Comparison of ENCODE assay signal across 8 cellular contexts in genomic region chr5:134224905-134225779, GRCh38. TPM values are rescaled to one million over a fixed set of nuclear protein-coding genes. Genes with fewer than 3 reads are reported as not detected.
DNase-seq lines count a peak whose midpoint lies in the region; ATAC-seq and TF ChIP-seq lines count a peak whose summit lies in the region.

No MANE protein-coding gene starts in this region.

- H3K9me3 ChIP-seq in liver (ENCODE audit: control insufficient read depth in 4 of 4, low read length in 3 of 4): no peaks in the 10 kb centered on the region

- no peak for TF ChIP-seq RAD21 in liver (IDR thresholded peaks at IDR 0.05)

- H3K36me3 Mint-ChIP-seq in dendritic cell treated with granulocyte-macrophage colony-stimulating factor and Interleukin-4, amounts not matched to agents 40 ng/mL and 50 ng/mL, for 4 days (ENCODE audit: low read depth): peaks cover 50% of the 10 kb centered on the region

- ATAC-seq in HG02678 (IDR thresholded peaks at IDR 0.05; ENCODE audit: unreplicated experiment): peak; percentile 33

- no peaks in the 10 kb centered on the region for H3K9me3 Mint-ChIP-seq in dendritic cell treated with granulocyte-macrophage colony-stimulating factor and Interleukin-4, amounts not matched to agents 40 ng/mL and 50 ng/mL, for 4 days

- intact Hi-C loops in dendritic cell treated with granulocyte-macrophage colony-stimulating factor and Interleukin-4, amounts not matched to agents 40 ng/mL and 50 ng/mL, for 4 days (cut with micrococcal nuclease): loop anchor here (5.0 kb wide), 1 partner anchor 38 kb away; no protein-coding TSS in a partner anchor

- peak overlapping the region; percentile 99 for H3K4me3 Mint-ChIP-seq in dendritic cell treated with granulocyte-macrophage colony-stimulating factor and Interleukin-4, amounts not matched to agents 40 ng/mL and 50 ng/mL, for 4 days

- no peaks in the 10 kb centered on the region for H3K27me3 Mint-ChIP-seq in dendritic cell treated with granulocyte-macrophage colony-stimulating factor and Interleukin-4, amounts not matched to agents 40 ng/mL and 50 ng/mL, for 4 days

- peaks cover 41% of the 10 kb centered on the region for H3K4me1 Mint-ChIP-seq in dendritic cell treated with granulocyte-macrophage colony-stimulating factor and Interleukin-4, amounts not matched to agents 40 ng/mL and 50 ng/mL, for 4 days (ENCODE audit: low read depth)

- WGBS in liver: under 1% methylated on average over 49 of the region's 49 CpGs

- peak; percentile 47 for DNase-seq in NCI-H2029 (lab: John Stamatoyannopoulos, UW)
- no peak for DNase-seq in NCI-H2029 treated with DMSO at 0.1 percent for 48 hours (lab: John Stamatoyannopoulos, UW)
- peak; percentile 58 for DNase-seq in NCI-H146 (lab: John Stamatoyannopoulos, UW)
- DNase-seq in activated CD4-positive, alpha-beta T cell treated with anti-CD3 and anti-CD28 coated beads, Interleukin-2, amount 50 U/mL, for 1 hour: peak; percentile 57
- DNase-seq in stimulated activated CD4-positive, alpha-beta T cell treated with anti-CD3 and anti-CD28 coated beads, Interleukin-4, amount 100 ng/mL, for 24 hours: peak; percentile 68

- peak overlapping the region; percentile 98 to 99 for H3K27ac ChIP-seq in liver (ENCODE audit: low read depth in 1 of 2, low read length in 2 of 2)

- H3K27ac Mint-ChIP-seq in dendritic cell treated with granulocyte-macrophage colony-stimulating factor and Interleukin-4, amounts not matched to agents 40 ng/mL and 50 ng/mL, for 4 days: peak overlapping the region; percentile 100

- H3K27me3 ChIP-seq in liver (ENCODE audit: control insufficient read depth in 4 of 4, insufficient read depth in 4 of 4, low read length in 3 of 4): no peaks in the 10 kb centered on the region

- no peaks in the 10 kb centered on the region for H3K36me3 ChIP-seq in liver (ENCODE audit: control insufficient read depth in 4 of 4, insufficient read depth in 3 of 4, low read depth in 1 of 4, low read length in 3 of 4)

- H3K4me1 ChIP-seq in liver (ENCODE audit: control insufficient read depth in 4 of 4, insufficient read depth in 4 of 4, low read length in 3 of 4): peaks cover 2 to 41% (median 29%) of the 10 kb centered on the region in 4 donors

- H3K4me3 ChIP-seq in liver (ENCODE audit: low read depth in 1 of 3, low read length in 3 of 3): peak overlapping the region; percentile 76 to 98 (median 96)

- peak overlapping the region; percentile 95 to 98 for H3K9ac ChIP-seq in liver (ENCODE audit: low read depth in 1 of 2, low read length in 2 of 2)

- TF ChIP-seq CTCF in liver (IDR thresholded peaks at IDR 0.05; ENCODE audit: low read depth, low read length, missing input control): no peak

TF ChIP-seq in liver, 16 proteins besides CTCF, POLR2A, EP300 and RAD21:
- no peak for TF ChIP-seq RXRA (IDR thresholded peaks at IDR 0.05)
- TF ChIP-seq YY1 (IDR thresholded peaks at IDR 0.05): peak; percentile 88
- no peak for TF ChIP-seq FOXA2 (IDR thresholded peaks at IDR 0.05)
- no peak for TF ChIP-seq GABPA (IDR thresholded peaks at IDR 0.05 in 1 of 2, conservative IDR thresholded peaks at IDR 0.05 in 1 of 2)
- no peak for TF ChIP-seq ZBTB33 (IDR thresholded peaks at IDR 0.05)
- no peak for TF ChIP-seq EGR1 (IDR thresholded peaks at IDR 0.05; ENCODE audit: low read depth in 2 of 2)
- no peak for TF ChIP-seq ATF3 (IDR thresholded peaks at IDR 0.05)
- no peak for TF ChIP-seq FOXA1 (IDR thresholded peaks at IDR 0.05)
- no peak for TF ChIP-seq HNF4A (conservative IDR thresholded peaks at IDR 0.05)
- TF ChIP-seq MAX (IDR thresholded peaks at IDR 0.05): no peak
- no peak for TF ChIP-seq HNF4G (IDR thresholded peaks at IDR 0.05)
- TF ChIP-seq NR2F2 (IDR thresholded peaks at IDR 0.05): no peak
- no peak for TF ChIP-seq JUND (IDR thresholded peaks at IDR 0.05)
- peak; percentile 13 for TF ChIP-seq TAF1 (conservative IDR thresholded peaks at IDR 0.05)

RNA-seq across cellular contexts. Expression of gene PPP2CA, which starts 0.7 kb away (rescaled TPM):
- total RNA-seq in liver: 10 to 100 TPM; 45.2 to 71.6 TPM
- polyA plus RNA-seq in liver: 10 to 100 TPM; 43.3 to 64.9 TPM

RNA-seq across cellular contexts. Expression of gene SKP1, which starts 48.4 kb away (rescaled TPM):
- total RNA-seq in liver: 100 to 1,000 TPM; 129 to 207 TPM
- 100 to 1,000 TPM; 298 to 407 TPM for polyA plus RNA-seq in liver
